Comparison of ENCODE assay signal across 8 cellular contexts in the genomic region with DNA sequence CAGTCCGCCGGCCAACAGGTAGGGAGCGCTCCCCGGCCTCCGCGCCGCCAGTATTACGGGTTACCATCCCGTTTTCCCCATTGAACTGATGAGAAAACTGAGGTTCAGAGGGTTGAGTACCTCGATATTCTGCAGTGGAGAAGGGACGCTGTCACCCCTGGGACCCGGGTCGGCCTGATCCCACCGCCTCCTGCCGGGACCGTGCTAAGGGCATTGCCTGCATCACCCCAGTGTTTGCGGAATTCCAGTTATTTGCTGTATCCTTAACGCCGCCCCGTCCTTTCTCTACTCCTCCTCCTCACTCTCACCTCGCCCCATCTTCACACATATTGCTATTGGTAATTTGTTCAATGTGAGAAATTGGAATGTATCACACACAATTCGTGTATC. TPM values are rescaled to one million over a fixed set of nuclear protein-coding genes. Genes with fewer than 3 reads are reported as not detected.
DNase-seq lines count a peak whose midpoint lies in the region; ATAC-seq and TF ChIP-seq lines count a peak whose summit lies in the region.

No MANE protein-coding gene starts in this region.

- H3K4me1 ChIP-seq in ES-I3 (ENCODE audit: insufficient read depth, low read length) (peaks cover 21% of the 10 kb centered on the region), sigmoid colon (peaks cover 0 to 41% (median 38%) of the 10 kb centered on the region in 4 donors)

- no peak for DNase-seq in fibroblast of villous mesenchyme (ENCODE audit: low read depth)
- no peak for DNase-seq in sigmoid colon
- no peak for DNase-seq in activated gamma-delta T cell treated with Interleukin-2 at 50 U/mL for 16 hours
- DNase-seq in cerebellar cortex (ENCODE audit: low spot score) = no peak

- H3K4me3 ChIP-seq in fibroblast of villous mesenchyme (ENCODE audit: low read depth, low read length) (peak overlapping the region; percentile 66), sigmoid colon (peak overlapping the region; percentile 74 to 98 (median 88))

- WGBS in sigmoid colon, 2 donors = 2 to 4% methylated on average over 22 of the region's 22 CpGs

- no peaks in the 10 kb centered on the region for H3K9me3 ChIP-seq in ES-I3 (ENCODE audit: control insufficient read depth, insufficient read depth, low read length)
- no peaks in the 10 kb centered on the region for H3K9me3 ChIP-seq in sigmoid colon

- no peak for TF ChIP-seq EP300 in sigmoid colon (IDR thresholded peaks at IDR 0.05)

- intact Hi-C loops in sigmoid colon (cut with DNase I) = no loop called here

- peak; percentile 36; the same call in 2 of the 3 replicates for ATAC-seq in SK-N-SH treated with all-trans-retinoic acid at 6 μM for 48 hours
- no peak for ATAC-seq in HG03159 (IDR thresholded peaks at IDR 0.05; ENCODE audit: unreplicated experiment)
- no peak for ATAC-seq in GM19467 (IDR thresholded peaks at IDR 0.05; ENCODE audit: unreplicated experiment)

- H3K36me3 ChIP-seq in ES-I3 (ENCODE audit: insufficient read depth, low read length) = no peaks in the 10 kb centered on the region
- H3K36me3 ChIP-seq in sigmoid colon = no peaks in the 10 kb centered on the region

- no peak for TF ChIP-seq CTCF in fibroblast of villous mesenchyme (IDR thresholded peaks at IDR 0.05; ENCODE audit: insufficient read depth, low read depth, low read length)
- TF ChIP-seq CTCF in sigmoid colon (IDR thresholded peaks at IDR 0.05) = no peak

- peak overlapping the region; percentile 88; the same call in 1 of the 2 replicates for H3K9ac ChIP-seq in ES-I3 (ENCODE audit: low read depth, low read length)

- H3K27me3 ChIP-seq in sigmoid colon = peaks cover 0 to 7% (median 0%) of the 10 kb centered on the region in 3 donors

- TF ChIP-seq POLR2A in sigmoid colon (IDR thresholded peaks at IDR 0.05) = no peak

- peak overlapping the region; percentile 95 to 96 (median 96) for H3K27ac ChIP-seq in sigmoid colon

TF ChIP-seq in SK-N-SH treated with all-trans-retinoic acid at 6 μM for 48 hours, 23 proteins besides CTCF, POLR2A, EP300 and RAD21:
- no peak for TF ChIP-seq BACH2 (CRISPR knock-in tag; IDR thresholded peaks at IDR 0.05; ENCODE audit: borderline replicate concordance)
- no peak for TF ChIP-seq PPARA (CRISPR knock-in tag; IDR thresholded peaks at IDR 0.05; ENCODE audit: borderline replicate concordance)
- TF ChIP-seq ARNTL (CRISPR knock-in tag; IDR thresholded peaks at IDR 0.05; ENCODE audit: borderline replicate concordance, low read depth) = no peak
- TF ChIP-seq SNAI2 (CRISPR knock-in tag; IDR thresholded peaks at IDR 0.05) = no peak
- no peak for TF ChIP-seq ZFP3 (CRISPR knock-in tag; IDR thresholded peaks at IDR 0.05)
- TF ChIP-seq GLIS3 (CRISPR knock-in tag; IDR thresholded peaks at IDR 0.05) = no peak
- no peak for TF ChIP-seq ZFP30 (CRISPR knock-in tag; IDR thresholded peaks at IDR 0.05)
- TF ChIP-seq ESRRG (CRISPR knock-in tag; IDR thresholded peaks at IDR 0.05) = no peak
- TF ChIP-seq, protein P1, sequence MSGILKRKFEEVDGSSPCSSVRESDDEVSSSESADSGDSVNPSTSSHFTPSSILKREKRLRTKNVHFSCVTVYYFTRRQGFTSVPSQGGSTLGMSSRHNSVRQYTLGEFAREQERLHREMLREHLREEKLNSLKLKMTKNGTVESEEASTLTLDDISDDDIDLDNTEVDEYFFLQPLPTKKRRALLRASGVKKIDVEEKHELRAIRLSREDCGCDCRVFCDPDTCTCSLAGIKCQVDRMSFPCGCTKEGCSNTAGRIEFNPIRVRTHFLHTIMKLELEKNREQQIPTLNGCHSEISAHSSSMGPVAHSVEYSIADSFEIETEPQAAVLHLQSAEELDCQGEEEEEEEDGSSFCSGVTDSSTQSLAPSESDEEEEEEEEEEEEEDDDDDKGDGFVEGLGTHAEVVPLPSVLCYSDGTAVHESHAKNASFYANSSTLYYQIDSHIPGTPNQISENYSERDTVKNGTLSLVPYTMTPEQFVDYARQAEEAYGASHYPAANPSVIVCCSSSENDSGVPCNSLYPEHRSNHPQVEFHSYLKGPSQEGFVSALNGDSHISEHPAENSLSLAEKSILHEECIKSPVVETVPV (CRISPR knock-in tag; IDR thresholded peaks at IDR 0.05) = no peak
- TF ChIP-seq CSDC2 (CRISPR knock-in tag; IDR thresholded peaks at IDR 0.05) = no peak
- TF ChIP-seq ZNF70 (CRISPR knock-in tag; IDR thresholded peaks at IDR 0.05) = no peak
- TF ChIP-seq PATZ1 (CRISPR knock-in tag; IDR thresholded peaks at IDR 0.05; ENCODE audit: borderline replicate concordance) = no peak

RNA-seq across cellular contexts. Expression of gene A4GALT, which starts 0.4 kb away (rescaled TPM):
- 9.0 and 11.2 TPM in 2 replicates for total RNA-seq in fibroblast of villous mesenchyme
- 10 to 100 TPM; 23.5 to 51.0 (median 27.7) TPM for total RNA-seq in sigmoid colon
- 10 to 100 TPM in 2 of 3 donors, 1 to 10 TPM in 1; 1.6 to 17.3 (median 12.6) TPM for polyA plus RNA-seq in sigmoid colon
